1 cellular context compared by ENCODE assay signal in genomic region chr9:83219924-83220438, GRCh38.
TF ChIP-seq lines count a peak whose summit lies in the region.

No MANE protein-coding gene starts in this region.

TF ChIP-seq in WTC11, 78 proteins besides CTCF, POLR2A, EP300 and RAD21 (continued from another document):
- TF ChIP-seq ZNF425 (CRISPR knock-in tag; conservative IDR thresholded peaks at IDR 0.05) (no peak), USF2 (CRISPR knock-in tag; IDR thresholded peaks at IDR 0.05) (no peak), FOXK1 (CRISPR knock-in tag; IDR thresholded peaks at IDR 0.05) (no peak), ZNF671 (CRISPR knock-in tag; IDR thresholded peaks at IDR 0.05) (no peak), JUN (CRISPR knock-in tag; IDR thresholded peaks at IDR 0.05) (no peak), MYBL2 (CRISPR knock-in tag; IDR thresholded peaks at IDR 0.05) (no peak), ZNF232 (CRISPR knock-in tag; IDR thresholded peaks at IDR 0.05) (no peak)
TF ChIP-seq in WTC11: peak in this region for 0.
